Comparison of ENCODE assay signal across 8 cellular contexts in the genomic region with DNA sequence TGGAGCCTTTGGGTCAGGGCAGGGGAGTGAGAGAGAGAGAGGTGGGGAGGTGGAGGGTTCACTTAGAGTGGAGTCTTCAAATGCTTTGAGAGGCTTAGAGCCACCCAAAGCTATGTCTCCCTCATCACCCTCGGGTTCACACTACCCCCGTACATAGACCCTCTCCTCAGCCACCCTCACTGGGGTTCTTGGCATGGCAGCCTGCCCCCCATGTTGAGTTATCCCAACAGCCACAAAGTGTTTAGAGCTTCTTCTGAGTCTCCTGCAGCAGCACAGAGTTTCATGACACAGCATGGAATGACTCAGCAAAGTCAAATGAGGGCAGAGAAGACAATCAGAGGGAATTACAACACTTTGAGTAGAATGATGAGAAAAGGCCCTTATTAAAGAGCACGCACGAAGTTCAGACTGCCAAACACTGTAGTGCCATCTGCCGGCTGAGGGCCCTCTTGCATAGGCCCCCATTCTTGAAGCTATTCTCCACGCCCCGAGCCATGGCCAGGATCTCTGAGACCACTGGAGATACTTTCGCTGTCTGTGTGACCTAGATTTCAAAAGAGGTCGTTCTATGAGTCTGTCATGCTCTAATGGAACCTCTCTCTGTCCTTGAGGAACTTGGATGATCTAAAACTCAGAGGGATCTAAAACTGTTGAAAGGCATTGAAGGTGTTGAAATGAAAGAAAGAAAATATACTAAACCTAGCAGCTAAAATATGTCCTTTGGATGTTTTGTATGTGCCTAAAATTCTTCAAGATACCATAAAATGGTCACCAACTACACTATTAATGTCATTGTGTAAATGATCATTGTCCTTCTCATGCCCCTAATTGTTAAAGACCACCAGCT.
A peak's percentile ranks its signal among the peaks of the same experiment; 100 is the strongest.
DNase-seq lines count a peak whose midpoint lies in the region; ATAC-seq lines count a peak whose summit lies in the region.

No MANE protein-coding gene starts in this region.

- ATAC-seq in HG03175 (IDR thresholded peaks at IDR 0.05; ENCODE audit: unreplicated experiment) = peak; percentile 77

- DNase-seq in activated gamma-delta T cell treated with Interleukin-2 at 50 U/mL for 16 hours = peak; percentile 58
- no peak for DNase-seq in activated gamma-delta T cell (lab: John Stamatoyannopoulos, UW)
- peak; percentile 89 to 91 for DNase-seq in NCI-H524 (lab: John Stamatoyannopoulos, UW)
- peak; percentile 46 for DNase-seq in activated CD4-positive, alpha-beta T cell treated with anti-CD3 and anti-CD28 coated beads, Interleukin-2, amount 50 U/mL, for 1 hour
- peak; percentile 34 for DNase-seq in effector CD8-positive, alpha-beta T cell (lab: John Stamatoyannopoulos, UW)
- peak; percentile 92 for DNase-seq in medulla oblongata (ENCODE audit: extremely low spot score)
- peak; percentile 10 for DNase-seq in stimulated activated CD8-positive, alpha-beta memory T cell treated with anti-CD3 and anti-CD28 coated beads, Interleukin-15, amount 100 ng/mL, for 1 hour (ENCODE audit: low read depth)
